ENCODE assay signal across 1 cellular context in genomic region chr5:95730011-95730700, GRCh38.
TF ChIP-seq lines count a peak whose summit lies in the region.

No MANE protein-coding gene starts in this region.

TF ChIP-seq in HCT116, 20 proteins besides CTCF, POLR2A, EP300 and RAD21 (continued from another document):
- TF ChIP-seq ZBTB33 (IDR thresholded peaks at IDR 0.05; ENCODE audit: extremely low read depth, insufficient replicate concordance, low read length) (no peak), EGR1 (IDR thresholded peaks at IDR 0.05; ENCODE audit: low read depth) (no peak), EZH2phosphoT487 (IDR thresholded peaks at IDR 0.05; ENCODE audit: borderline replicate concordance) (no peak), TCF7L2 (IDR thresholded peaks at IDR 0.05; ENCODE audit: borderline replicate concordance, extremely low read depth, insufficient read depth, insufficient read length) (no peak), FOSL1 (IDR thresholded peaks at IDR 0.05; ENCODE audit: low read depth) (no peak), EZH2 (IDR thresholded peaks at IDR 0.05) (no peak), MAX (IDR thresholded peaks at IDR 0.05) (no peak), SP1 (IDR thresholded peaks at IDR 0.05; ENCODE audit: low read depth) (no peak), CEBPB (IDR thresholded peaks at IDR 0.05; ENCODE audit: low read depth) (no peak), SIN3A (IDR thresholded peaks at IDR 0.05; ENCODE audit: low read depth) (no peak)
